Comparison of ENCODE assay signal across 10 cellular contexts in the genomic region with DNA sequence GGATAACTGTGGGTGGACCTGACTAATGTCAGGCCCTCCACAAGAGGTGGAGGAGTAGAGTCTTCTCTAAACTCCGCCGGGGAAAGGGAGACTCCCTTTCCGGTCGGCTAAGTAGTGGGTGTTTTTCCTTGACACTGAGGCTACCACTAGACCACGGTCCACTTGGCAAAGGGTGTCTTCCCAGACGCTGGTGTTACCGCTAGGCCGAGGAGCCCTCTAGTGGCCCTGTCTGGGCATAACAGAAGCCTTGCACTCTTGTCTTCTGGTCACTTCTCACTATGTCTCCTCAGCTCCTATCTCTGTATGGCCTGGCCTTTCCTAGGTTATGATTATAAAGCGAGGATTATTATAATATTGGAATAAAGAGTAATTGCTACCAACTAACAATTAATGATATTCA. TPM values are rescaled to one million over a fixed set of nuclear protein-coding genes. Genes with fewer than 3 reads are reported as not detected.
A peak's percentile ranks its signal among the peaks of the same experiment; 100 is the strongest.
DNase-seq lines count a peak whose midpoint lies in the region; ATAC-seq, FAIRE-seq and TF ChIP-seq lines count a peak whose summit lies in the region.
"Not testable (repeated sequence)": the region's sequence is repeated elsewhere in the genome, so short reads cannot be mapped to it uniquely, and the experiment has no call there.
"Had no signal": no experiment of that assay in that cellular context is flagged by ENCODE, and none has a peak within 500 bp of the region (broad histone marks: within the 10 kb centered on the region; RNA-seq: fewer than 3 reads in every experiment).

No MANE protein-coding gene starts in this region.

- H3K4me3 Mint-ChIP-seq in CD8-positive, alpha-beta T cell = not testable (repeated sequence)

- peak; percentile 43 for TF ChIP-seq CTCF in CD8-positive, alpha-beta T cell (IDR thresholded peaks at IDR 0.05)
- peak; percentile 59 for TF ChIP-seq CTCF in HepG2 (CRISPR knock-in tag; IDR thresholded peaks at IDR 0.05)

- TF ChIP-seq RAD21 in HepG2 (CRISPR knock-in tag; IDR thresholded peaks at IDR 0.05) = not testable (repeated sequence)

- H3K9me3 Mint-ChIP-seq in CD8-positive, alpha-beta T cell = not testable (repeated sequence)

- CTCF ChIA-PET in CD8-positive, alpha-beta T cell (lab: Charles Lee); HepG2 (lab: Yijun Ruan, JAX; ENCODE audit: low intra/inter-chr PET ratio, low total read pairs): not testable (repeated sequence)

- H3K36me3 ChIP-seq in CD8-positive, alpha-beta T cell (ENCODE audit: insufficient read depth, low read length); HepG2 (replicated peaks in 1 of 2; ENCODE audit: control insufficient read depth in 1 of 2, insufficient read depth in 2 of 2, low read length in 2 of 2): not testable (repeated sequence)

- H3K9me3 ChIP-seq in CD8-positive, alpha-beta T cell (ENCODE audit: low read length); HepG2 (ENCODE audit: low read length): not testable (repeated sequence)

- H3K79me2 ChIP-seq in HepG2 (ENCODE audit: insufficient read depth, low read length) = not testable (repeated sequence)

- H3K4me1 ChIP-seq in CD8-positive, alpha-beta T cell (ENCODE audit: insufficient read depth, low read length); HepG2 (ENCODE audit: insufficient read depth, low read length): not testable (repeated sequence)

- not testable (repeated sequence) for BruUV-seq in HepG2 (replicated peaks; lab: Mats Ljungman, UMichigan)

- H3K4me3 ChIP-seq in CD8-positive, alpha-beta T cell (ENCODE audit: low read depth, low read length); HepG2 (replicated peaks in 1 of 3; ENCODE audit: insufficient read depth in 1 of 3, low read depth in 2 of 3, low read length in 3 of 3): not testable (repeated sequence)

- peaks cover 23% of the 10 kb centered on the region for H3K27me3 Mint-ChIP-seq in CD8-positive, alpha-beta T cell (ENCODE audit: low read depth)

- DNase-seq in CD8-positive, alpha-beta T cell = not testable (repeated sequence)
- DNase-seq in H4 (ENCODE audit: low spot score) = peak; percentile 30
- DNase-seq in NCI-H1092 treated with DMSO at 0.1 percent for 48 hours (lab: John Stamatoyannopoulos, UW) = peak; percentile 7
- DNase-seq in SHP77 (lab: John Stamatoyannopoulos, UW) = peak; percentile 26 to 34
- DNase-seq in activated effector memory CD4-positive, alpha-beta T cell treated with anti-CD3 and anti-CD28 coated beads, Interleukin-2, amount 50 U/mL, for 16 hours = peak; percentile 68
- peak; percentile 7 to 38 for DNase-seq in erythroblast (lab: John Stamatoyannopoulos, UW)
- DNase-seq in HepG2 (ENCODE audit: low spot score) = peak; percentile 15
- DNase-seq in stimulated activated naive CD8-positive, alpha-beta T cell treated with anti-CD3 and anti-CD28 coated beads, Interleukin-15, Interleukin-2, amounts not matched to agents 100 U/mL and 50 U/mL, for 24 hours = peak; percentile 40

- in situ Hi-C loops in HepG2 (cut with HindIII; ENCODE audit: extremely low pct_ligation_motif_present, low pct_unique_long_range_greater_than_20kb) = not testable (repeated sequence)

- H3K4me2 ChIP-seq in HepG2 (ENCODE audit: low read depth, low read length) = not testable (repeated sequence)

- H3K27me3 ChIP-seq in CD8-positive, alpha-beta T cell (ENCODE audit: insufficient read depth, low read length); HepG2 (ENCODE audit: control insufficient read depth in 1 of 2, insufficient read depth in 2 of 2, low read length in 2 of 2): not testable (repeated sequence)

- H3K9ac ChIP-seq in HepG2 (ENCODE audit: insufficient read depth, low read depth, low read length) = not testable (repeated sequence)

- H2AFZ ChIP-seq in HepG2 (ENCODE audit: low read length) = not testable (repeated sequence)

- POLR2A ChIA-PET in CD8-positive, alpha-beta T cell (lab: Charles Lee); HepG2 (lab: Yijun Ruan, JAX): not testable (repeated sequence)

- intact Hi-C loops in CD8-positive, alpha-beta T cell (cut with DNase I, micrococcal nuclease); HepG2 (cut with micrococcal nuclease; ENCODE audit: unreplicated experiment): not testable (repeated sequence)

- WGBS in HepG2 (ENCODE audit: low lambda C conversion rate) = 7% methylated on average over 5 of the region's 9 CpGs

- H3K4me1 Mint-ChIP-seq in CD8-positive, alpha-beta T cell (ENCODE audit: low read depth) = not testable (repeated sequence)

- H4K20me1 ChIP-seq in HepG2 (ENCODE audit: insufficient read depth, low read length) = not testable (repeated sequence)

- ATAC-seq in CD8-positive, alpha-beta T cell; HepG2; stimulated activated naive CD8-positive, alpha-beta T cell treated with anti-CD3 and anti-CD28 coated beads, Interleukin-15, Interleukin-2, amounts not matched to agents 100 U/mL and 50 U/mL, for 24 hours: not testable (repeated sequence)

- not testable (repeated sequence) for H3K27ac Mint-ChIP-seq in CD8-positive, alpha-beta T cell

- TF ChIP-seq POLR2A in erythroblast (IDR thresholded peaks at IDR 0.05; ENCODE audit: low read length); HepG2 (IDR thresholded peaks at IDR 0.05; ENCODE audit: insufficient read depth in 1 of 2, low read depth in 2 of 2, low read length in 2 of 2): not testable (repeated sequence)

- H3K27ac ChIP-seq in CD8-positive, alpha-beta T cell (ENCODE audit: low read depth, low read length); HepG2 (ENCODE audit: extremely low read length, insufficient read depth, low read length): not testable (repeated sequence)

- FAIRE-seq in HepG2 (lab: Jason Lieb, UNC) = not testable (repeated sequence)

- not testable (repeated sequence) for TF ChIP-seq EP300 in HepG2 (IDR thresholded peaks at IDR 0.05; ENCODE audit: low read depth in 2 of 2, low read length in 2 of 2); HepG2 (CRISPR knock-in tag; IDR thresholded peaks at IDR 0.05; ENCODE audit: borderline replicate concordance)

- H3K36me3 Mint-ChIP-seq in CD8-positive, alpha-beta T cell = not testable (repeated sequence)

RNA-seq across cellular contexts. Expression of a gene that starts 5.4 kb away (rescaled TPM):
- total RNA-seq in CD8-positive, alpha-beta T cell = not detected
- total RNA-seq in H4 (2014; rRNA removed; shearing (Covaris generic)) = not detected in 2 replicates
- not detected in 2 replicates for total RNA-seq in HepG2 (2016; rRNA removed; fragmentation: Illumina TruSeq; extraction: Trizol)
- total RNA-seq in HepG2 (2016; cell fraction: cytosol; rRNA removed; fragmentation: Illumina TruSeq; extraction: Trizol; ENCODE audit: low read depth) = not detected in 2 replicates
- total RNA-seq in HepG2 (2016; cell fraction: insoluble cytoplasmic fraction; rRNA removed; fragmentation: Illumina TruSeq; extraction: Trizol) = not detected in 2 replicates
- not detected in 2 replicates for total RNA-seq in HepG2 (2016; cell fraction: membrane; rRNA removed; fragmentation: Illumina TruSeq; extraction: Trizol)
- not detected in 2 replicates for total RNA-seq in HepG2 (2016; cell fraction: nucleus; rRNA removed; fragmentation: Illumina TruSeq; extraction: Trizol)
- polyA plus RNA-seq in HepG2 (2011; rRNA removed) = not detected in 2 replicates
- not detected in 2 replicates for polyA plus RNA-seq in HepG2 (2011; cell fraction: cytosol; rRNA removed)
- polyA plus RNA-seq in HepG2 (2011; cell fraction: nucleus; rRNA removed) = not detected in 2 replicates
- not detected in 2 replicates for polyA plus RNA-seq in HepG2 (2012)
- polyA plus RNA-seq in HepG2 (2016; cell fraction: cytosol; fragmentation: Illumina TruSeq; extraction: Trizol; ENCODE audit: low read depth) = not detected in 2 replicates
- not detected in 2 replicates for polyA plus RNA-seq in HepG2 (2016; cell fraction: insoluble cytoplasmic fraction; fragmentation: Illumina TruSeq; extraction: Trizol; ENCODE audit: low read depth)
- polyA plus RNA-seq in HepG2 (2016; cell fraction: membrane; fragmentation: Illumina TruSeq; extraction: Trizol; ENCODE audit: low read depth) = not detected in 2 replicates
- polyA plus RNA-seq in HepG2 (2016; cell fraction: nucleus; fragmentation: Illumina TruSeq; extraction: Trizol; ENCODE audit: insufficient read depth, low read depth) = not detected in 2 replicates
- not detected in 2 replicates for polyA minus RNA-seq in HepG2 (2011; rRNA and poly(A)+ RNA removed; ENCODE audit: low replicate concordance)
- not detected in 2 replicates for polyA minus RNA-seq in HepG2 (2011; cell fraction: cytosol; rRNA and poly(A)+ RNA removed)
- not detected in 2 replicates for polyA minus RNA-seq in HepG2 (2011; cell fraction: nucleus; rRNA and poly(A)+ RNA removed)
- total RNA-seq: T-helper 2 cell treated with Interferon-gamma antibody and Interleukin-4, amounts not matched to agents 100 ng/mL and 5 ng/mL, for 36 hours had no signal
- polyA plus RNA-seq: esophagus had no signal

RNA-seq across cellular contexts. Expression of a gene that starts 13.9 kb away (rescaled TPM):
- not detected for total RNA-seq in CD8-positive, alpha-beta T cell
- total RNA-seq in H4 (2014; rRNA removed; shearing (Covaris generic)) = 0.06 and 0.14 TPM in 2 replicates
- total RNA-seq in HepG2 (2016; rRNA removed; fragmentation: Illumina TruSeq; extraction: Trizol) = not detected in 2 replicates
- not detected in 2 replicates for total RNA-seq in HepG2 (2016; cell fraction: cytosol; rRNA removed; fragmentation: Illumina TruSeq; extraction: Trizol; ENCODE audit: low read depth)
- total RNA-seq in HepG2 (2016; cell fraction: insoluble cytoplasmic fraction; rRNA removed; fragmentation: Illumina TruSeq; extraction: Trizol) = not detected in 2 replicates
- total RNA-seq in HepG2 (2016; cell fraction: membrane; rRNA removed; fragmentation: Illumina TruSeq; extraction: Trizol) = not detected in 2 replicates
- not detected in 2 replicates for total RNA-seq in HepG2 (2016; cell fraction: nucleus; rRNA removed; fragmentation: Illumina TruSeq; extraction: Trizol)
- polyA plus RNA-seq in HepG2 (2011; rRNA removed) = not detected in 2 replicates
- polyA plus RNA-seq in HepG2 (2011; cell fraction: cytosol; rRNA removed) = not detected in 2 replicates
- polyA plus RNA-seq in HepG2 (2011; cell fraction: nucleus; rRNA removed) = not detected in 2 replicates
- not detected in 2 replicates for polyA plus RNA-seq in HepG2 (2012)
- not detected in 2 replicates for polyA plus RNA-seq in HepG2 (2016; cell fraction: cytosol; fragmentation: Illumina TruSeq; extraction: Trizol; ENCODE audit: low read depth)
- polyA plus RNA-seq in HepG2 (2016; cell fraction: insoluble cytoplasmic fraction; fragmentation: Illumina TruSeq; extraction: Trizol; ENCODE audit: low read depth) = not detected in 2 replicates
- polyA plus RNA-seq in HepG2 (2016; cell fraction: membrane; fragmentation: Illumina TruSeq; extraction: Trizol; ENCODE audit: low read depth) = not detected in 2 replicates
- not detected in 2 replicates for polyA plus RNA-seq in HepG2 (2016; cell fraction: nucleus; fragmentation: Illumina TruSeq; extraction: Trizol; ENCODE audit: insufficient read depth, low read depth)
- not detected in 2 replicates for polyA minus RNA-seq in HepG2 (2011; rRNA and poly(A)+ RNA removed; ENCODE audit: low replicate concordance)
- not detected in 2 replicates for polyA minus RNA-seq in HepG2 (2011; cell fraction: cytosol; rRNA and poly(A)+ RNA removed)
- not detected in 2 replicates for polyA minus RNA-seq in HepG2 (2011; cell fraction: nucleus; rRNA and poly(A)+ RNA removed)
- total RNA-seq: T-helper 2 cell treated with Interferon-gamma antibody and Interleukin-4, amounts not matched to agents 100 ng/mL and 5 ng/mL, for 36 hours had no signal
- polyA plus RNA-seq: esophagus had no signal

RNA-seq across cellular contexts. Expression of a gene that starts 43.6 kb away (rescaled TPM):
- total RNA-seq in CD8-positive, alpha-beta T cell = not detected
- not detected in 2 replicates for total RNA-seq in H4 (2014; rRNA removed; shearing (Covaris generic))
- total RNA-seq in HepG2 (2016; rRNA removed; fragmentation: Illumina TruSeq; extraction: Trizol) = not detected in 2 replicates
- not detected in 2 replicates for total RNA-seq in HepG2 (2016; cell fraction: cytosol; rRNA removed; fragmentation: Illumina TruSeq; extraction: Trizol; ENCODE audit: low read depth)
- total RNA-seq in HepG2 (2016; cell fraction: insoluble cytoplasmic fraction; rRNA removed; fragmentation: Illumina TruSeq; extraction: Trizol) = not detected in 2 replicates
- not detected in 2 replicates for total RNA-seq in HepG2 (2016; cell fraction: membrane; rRNA removed; fragmentation: Illumina TruSeq; extraction: Trizol)
- total RNA-seq in HepG2 (2016; cell fraction: nucleus; rRNA removed; fragmentation: Illumina TruSeq; extraction: Trizol) = not detected in 2 replicates
- polyA plus RNA-seq in HepG2 (2011; rRNA removed) = not detected in 2 replicates
- not detected in 2 replicates for polyA plus RNA-seq in HepG2 (2011; cell fraction: cytosol; rRNA removed)
- polyA plus RNA-seq in HepG2 (2011; cell fraction: nucleus; rRNA removed) = not detected in 2 replicates
- polyA plus RNA-seq in HepG2 (2012) = not detected in 2 replicates
- polyA plus RNA-seq in HepG2 (2016; cell fraction: cytosol; fragmentation: Illumina TruSeq; extraction: Trizol; ENCODE audit: low read depth) = not detected in 2 replicates
- not detected in 2 replicates for polyA plus RNA-seq in HepG2 (2016; cell fraction: insoluble cytoplasmic fraction; fragmentation: Illumina TruSeq; extraction: Trizol; ENCODE audit: low read depth)
- polyA plus RNA-seq in HepG2 (2016; cell fraction: membrane; fragmentation: Illumina TruSeq; extraction: Trizol; ENCODE audit: low read depth) = not detected in 2 replicates
- polyA plus RNA-seq in HepG2 (2016; cell fraction: nucleus; fragmentation: Illumina TruSeq; extraction: Trizol; ENCODE audit: insufficient read depth, low read depth) = not detected in 2 replicates
- polyA minus RNA-seq in HepG2 (2011; rRNA and poly(A)+ RNA removed; ENCODE audit: low replicate concordance) = not detected in 2 replicates
- polyA minus RNA-seq in HepG2 (2011; cell fraction: cytosol; rRNA and poly(A)+ RNA removed) = not detected in 2 replicates
- polyA minus RNA-seq in HepG2 (2011; cell fraction: nucleus; rRNA and poly(A)+ RNA removed) = not detected in 2 replicates
- total RNA-seq: T-helper 2 cell treated with Interferon-gamma antibody and Interleukin-4, amounts not matched to agents 100 ng/mL and 5 ng/mL, for 36 hours had no signal
- polyA plus RNA-seq: esophagus had no signal
